ENCODE assay signal across 19 cellular contexts in genomic region chr2:197241153-197241552, GRCh38.
DNase-seq lines count a peak whose midpoint lies in the region; ATAC-seq, FAIRE-seq and TF ChIP-seq lines count a peak whose summit lies in the region.
"Had no signal": no experiment of that assay in that cellular context is flagged by ENCODE, and none has a peak within 500 bp of the region (broad histone marks: within the 10 kb centered on the region; RNA-seq: fewer than 3 reads in every experiment).

No MANE protein-coding gene starts in this region.

- H3K4me1 Mint-ChIP-seq in CD4-positive, CD25-positive, alpha-beta regulatory T cell = peaks cover 39 to 88% (median 70%) of the 10 kb centered on the region in 4 donors
- peaks cover 78% of the 10 kb centered on the region for H3K4me1 Mint-ChIP-seq in activated CD4-positive, alpha-beta memory T cell treated with anti-CD3 and anti-CD28 coated beads, Interleukin-2, amount 10 ng/mL, durations not matched to agents 7 days and 5 days
- H3K4me1 Mint-ChIP-seq in immature natural killer cell = peaks cover 82 to 97% of the 10 kb centered on the region in 2 donors
- H3K4me1 Mint-ChIP-seq: H9, neural progenitor cell, WTC11 had no signal

- no peak for DNase-seq in CD4-positive, CD25-positive, alpha-beta regulatory T cell
- DNase-seq in DND-41 (no peak), immature natural killer cell (no peak), HepG2 (ENCODE audit: low spot score) (no peak), SJCRH30 (no peak), NCI-H2227 (lab: John Stamatoyannopoulos, UW; ENCODE audit: unreplicated experiment) (no peak)
- DNase-seq in activated CD4-positive, alpha-beta memory T cell treated with anti-CD3 and anti-CD28 coated beads, Interleukin-2, amount 10 ng/mL, durations not matched to agents 7 days and 5 days = no peak
- DNase-seq: DMS79, H9, hippocampal formation, kidney, MG63, NCI-H187, trophoblast cell had no signal

- intact Hi-C loops in HepG2 (cut with micrococcal nuclease; ENCODE audit: unreplicated experiment) = no loop called here

- H4K20me1 ChIP-seq in DND-41 (ENCODE audit: insufficient read depth, low read length) (no peaks in the 10 kb centered on the region), HepG2 (ENCODE audit: insufficient read depth, low read length) (no peaks in the 10 kb centered on the region)

- BruUV-seq in HepG2 (replicated peaks; lab: Mats Ljungman, UMichigan) = no TSS peak

- H3K27ac Mint-ChIP-seq in CD4-positive, CD25-positive, alpha-beta regulatory T cell = peak overlapping the region; percentile 93 to 96 (median 94)
- H3K27ac Mint-ChIP-seq in activated CD4-positive, alpha-beta memory T cell treated with anti-CD3 and anti-CD28 coated beads, Interleukin-2, amount 10 ng/mL, durations not matched to agents 7 days and 5 days = peak overlapping the region; percentile 84
- peak overlapping the region; percentile 89 to 95 (median 94) for H3K27ac Mint-ChIP-seq in immature natural killer cell
- H3K27ac Mint-ChIP-seq: H9, neural progenitor cell, WTC11 had no signal

- H3K27ac ChIP-seq in CD4-positive, CD25-positive, alpha-beta regulatory T cell (ENCODE audit: insufficient read depth, low read length, poor library complexity, severe bottlenecking) = peak overlapping the region; percentile 83
- peak overlapping the region; percentile 81; the same call in 1 of the 2 replicates for H3K27ac ChIP-seq in DND-41 (ENCODE audit: low read length)
- H3K27ac ChIP-seq in HepG2 (ENCODE audit: extremely low read length, insufficient read depth, low read length) = no peak overlapping the region
- no peak overlapping the region for H3K27ac ChIP-seq in SJCRH30
- H3K27ac ChIP-seq: C4-2B, neural progenitor cell had no signal

- CTCF ChIA-PET in activated CD4-positive, alpha-beta memory T cell treated with anti-CD3 and anti-CD28 coated beads, Interleukin-2, amount 10 ng/mL, durations not matched to agents 7 days and 5 days (lab: Charles Lee) = interaction anchor here (1.0 to 2.7 kb wide), 10 partner anchors 10 to 70 kb away, joined by 3 to 18 read pairs (median 4); no protein-coding TSS in a partner anchor
- CTCF ChIA-PET in HepG2 (lab: Yijun Ruan, JAX; ENCODE audit: low intra/inter-chr PET ratio, low total read pairs) = no interaction called here

- 0% methylated on average over 1 of the region's 1 CpG for WGBS in HepG2 (ENCODE audit: low lambda C conversion rate)

- H2AFZ ChIP-seq in DND-41 (ENCODE audit: low read depth, low read length) (no peak overlapping the region), HepG2 (ENCODE audit: low read length) (no peak overlapping the region)
- H2AFZ ChIP-seq: neural progenitor cell had no signal

- in situ Hi-C loops in HepG2 (cut with HindIII; ENCODE audit: extremely low pct_ligation_motif_present, low pct_unique_long_range_greater_than_20kb) = no loop called here

- peaks cover 90% of the 10 kb centered on the region for H3K4me1 ChIP-seq in CD4-positive, CD25-positive, alpha-beta regulatory T cell (ENCODE audit: control insufficient read depth, insufficient read depth, low read length, poor library complexity, severe bottlenecking)
- peaks cover 30% of the 10 kb centered on the region for H3K4me1 ChIP-seq in DND-41 (ENCODE audit: insufficient read depth, low read length)
- no peaks in the 10 kb centered on the region for H3K4me1 ChIP-seq in HepG2 (ENCODE audit: insufficient read depth, low read length)
- H3K4me1 ChIP-seq in SJCRH30 = no peaks in the 10 kb centered on the region
- H3K4me1 ChIP-seq: neural progenitor cell had no signal

- H3K9me3 ChIP-seq in CD4-positive, CD25-positive, alpha-beta regulatory T cell (ENCODE audit: control insufficient read depth in 2 of 2, low read length in 2 of 2) = no peaks in the 10 kb centered on the region
- H3K9me3 ChIP-seq in DND-41 (ENCODE audit: insufficient read depth, low read length, severe bottlenecking) (no peaks in the 10 kb centered on the region), HepG2 (ENCODE audit: low read length) (no peaks in the 10 kb centered on the region), SJCRH30 (replicated peaks) (no peaks in the 10 kb centered on the region)
- H3K9me3 ChIP-seq: MG63 had no signal

- no peak for FAIRE-seq in HepG2 (lab: Jason Lieb, UNC)

- no peaks in the 10 kb centered on the region for H3K36me3 ChIP-seq in CD4-positive, CD25-positive, alpha-beta regulatory T cell (ENCODE audit: control insufficient read depth, insufficient read depth, low read length)
- no peaks in the 10 kb centered on the region for H3K36me3 ChIP-seq in DND-41 (ENCODE audit: insufficient read depth, low read length)
- H3K36me3 ChIP-seq in HepG2 (replicated peaks in 1 of 2; ENCODE audit: control insufficient read depth in 1 of 2, insufficient read depth in 2 of 2, low read length in 2 of 2) = no peaks in the 10 kb centered on the region
- H3K36me3 ChIP-seq in SJCRH30 = no peaks in the 10 kb centered on the region
- H3K36me3 ChIP-seq: MG63, neural progenitor cell had no signal

- ATAC-seq in CD4-positive, CD25-positive, alpha-beta regulatory T cell (ENCODE audit: low read depth in 2 of 2) = no peak
- ATAC-seq in DND-41 (ENCODE audit: insufficient read depth, low read depth) = no peak
- ATAC-seq in HepG2 = no peak
- no peak for ATAC-seq in HG03460 (IDR thresholded peaks at IDR 0.05; ENCODE audit: unreplicated experiment)
- ATAC-seq: Right ventricle myocardium inferior, WTC11 had no signal

- H3K27me3 ChIP-seq in CD4-positive, CD25-positive, alpha-beta regulatory T cell (ENCODE audit: control insufficient read depth, insufficient read depth, low read length) = no peaks in the 10 kb centered on the region
- H3K27me3 ChIP-seq in DND-41 (ENCODE audit: insufficient read depth, low read length, poor library complexity) = no peaks in the 10 kb centered on the region
- peaks cover 0 to 4% of the 10 kb centered on the region in 2 experiments; a peak in 2 of 5 replicates for H3K27me3 ChIP-seq in HepG2 (ENCODE audit: control insufficient read depth in 1 of 2, insufficient read depth in 2 of 2, low read length in 2 of 2)
- no peaks in the 10 kb centered on the region for H3K27me3 ChIP-seq in SJCRH30
- H3K27me3 ChIP-seq: MG63, neural progenitor cell had no signal

- H3K4me3 ChIP-seq in CD4-positive, CD25-positive, alpha-beta regulatory T cell (ENCODE audit: low read depth, low read length) = peak overlapping the region; percentile 90
- H3K4me3 ChIP-seq in DND-41 (ENCODE audit: low read depth in 1 of 2, low read length in 2 of 2) = no peak overlapping the region
- H3K4me3 ChIP-seq in HepG2 (replicated peaks in 1 of 3; ENCODE audit: insufficient read depth in 1 of 3, low read depth in 2 of 3, low read length in 3 of 3) = no peak overlapping the region
- no peak overlapping the region for H3K4me3 ChIP-seq in SJCRH30
- H3K4me3 ChIP-seq: MG63, neural progenitor cell had no signal

- no peak for TF ChIP-seq RAD21 in HepG2 (CRISPR knock-in tag; IDR thresholded peaks at IDR 0.05)

- peaks cover 7% of the 10 kb centered on the region for H3K36me3 Mint-ChIP-seq in CD4-positive, CD25-positive, alpha-beta regulatory T cell
- peaks cover 40% of the 10 kb centered on the region for H3K36me3 Mint-ChIP-seq in activated CD4-positive, alpha-beta memory T cell treated with anti-CD3 and anti-CD28 coated beads, Interleukin-2, amount 10 ng/mL, durations not matched to agents 7 days and 5 days (ENCODE audit: low read depth)
- no peaks in the 10 kb centered on the region for H3K36me3 Mint-ChIP-seq in immature natural killer cell
- H3K36me3 Mint-ChIP-seq: neural progenitor cell, WTC11 had no signal

- peaks cover 23% of the 10 kb centered on the region for H3K79me2 ChIP-seq in DND-41 (ENCODE audit: insufficient read depth, low read length)
- H3K79me2 ChIP-seq in HepG2 (ENCODE audit: insufficient read depth, low read length) = no peaks in the 10 kb centered on the region

- POLR2A ChIA-PET in activated CD4-positive, alpha-beta memory T cell treated with anti-CD3 and anti-CD28 coated beads, Interleukin-2, amount 10 ng/mL, durations not matched to agents 7 days and 5 days (lab: Charles Lee) = interaction anchor here (0.9 to 5.9 kb wide), 12 partner anchors 9 to 71 kb away, joined by 3 to 122 read pairs (median 7); partner anchors contain the start of gene ANKRD44
- POLR2A ChIA-PET in HepG2 (lab: Yijun Ruan, JAX) = no interaction called here

- TF ChIP-seq CTCF in DND-41 (IDR thresholded peaks at IDR 0.05; ENCODE audit: borderline replicate concordance, extremely low read depth, low read length, poor library complexity, severe bottlenecking) (no peak), HepG2 (CRISPR knock-in tag; IDR thresholded peaks at IDR 0.05) (no peak)

- no peaks in the 10 kb centered on the region for H3K27me3 Mint-ChIP-seq in CD4-positive, CD25-positive, alpha-beta regulatory T cell
- no peaks in the 10 kb centered on the region for H3K27me3 Mint-ChIP-seq in activated CD4-positive, alpha-beta memory T cell treated with anti-CD3 and anti-CD28 coated beads, Interleukin-2, amount 10 ng/mL, durations not matched to agents 7 days and 5 days
- H3K27me3 Mint-ChIP-seq in immature natural killer cell (ENCODE audit: low read depth in 3 of 3) = peaks cover 0 to 2% (median 2%) of the 10 kb centered on the region in 3 donors

- TF ChIP-seq EP300 in HepG2 (IDR thresholded peaks at IDR 0.05; ENCODE audit: low read depth in 2 of 2, low read length in 2 of 2) (no peak), HepG2 (CRISPR knock-in tag; IDR thresholded peaks at IDR 0.05; ENCODE audit: borderline replicate concordance) (no peak)

- H3K4me2 ChIP-seq in DND-41 (ENCODE audit: insufficient read depth, low read length) (no peak overlapping the region), HepG2 (ENCODE audit: low read depth, low read length) (no peak overlapping the region)
- H3K4me2 ChIP-seq: neural progenitor cell had no signal

- peaks cover 0 to 1% (median 0%) of the 10 kb centered on the region in 7 donors for H3K9me3 Mint-ChIP-seq in CD4-positive, CD25-positive, alpha-beta regulatory T cell
- no peaks in the 10 kb centered on the region for H3K9me3 Mint-ChIP-seq in activated CD4-positive, alpha-beta memory T cell treated with anti-CD3 and anti-CD28 coated beads, Interleukin-2, amount 10 ng/mL, durations not matched to agents 7 days and 5 days
- no peaks in the 10 kb centered on the region for H3K9me3 Mint-ChIP-seq in immature natural killer cell
- H3K9me3 Mint-ChIP-seq: H9, neural progenitor cell, WTC11 had no signal

- H3K4me3 Mint-ChIP-seq in CD4-positive, CD25-positive, alpha-beta regulatory T cell = peak overlapping the region; percentile 62 to 85 (median 81)
- H3K4me3 Mint-ChIP-seq in activated CD4-positive, alpha-beta memory T cell treated with anti-CD3 and anti-CD28 coated beads, Interleukin-2, amount 10 ng/mL, durations not matched to agents 7 days and 5 days = peak overlapping the region; percentile 73
- H3K4me3 Mint-ChIP-seq in immature natural killer cell = peak overlapping the region; percentile 62 to 85 (median 80)
- H3K4me3 Mint-ChIP-seq: H9, neural progenitor cell, WTC11 had no signal

- TF ChIP-seq POLR2A in HepG2 (IDR thresholded peaks at IDR 0.05; ENCODE audit: insufficient read depth in 1 of 2, low read depth in 2 of 2, low read length in 2 of 2) = no peak

- H3K9ac ChIP-seq in DND-41 (ENCODE audit: low read depth, low read length) (no peak overlapping the region; the same call in 1 of the 2 replicates), HepG2 (ENCODE audit: insufficient read depth, low read depth, low read length) (no peak overlapping the region)
- H3K9ac ChIP-seq: neural progenitor cell had no signal

TF ChIP-seq in HepG2, 621 proteins besides CTCF, POLR2A, EP300 and RAD21 (continues in another document):
- TF ChIP-seq ZNF136 (CRISPR knock-in tag; IDR thresholded peaks at IDR 0.05; ENCODE audit: low read depth) (no peak), MED1 (CRISPR knock-in tag; IDR thresholded peaks at IDR 0.05) (no peak)

Comparison
In these comparisons a context has a peak if more than half of its experiments do, and no peak if none do; other contexts are left out.
1. H3K27ac ChIP-seq: peak in CD4-positive, CD25-positive, alpha-beta regulatory T cell (single experiment) and DND-41 (single experiment); none in HepG2 (single experiment) and SJCRH30 (single experiment).
2. Peak in every context shown above with its lines, with median percentiles within 50 percentile points of each other: H3K27ac Mint-ChIP-seq and H3K4me3 Mint-ChIP-seq.